In genomic region chr1:90835661-90836344, GRCh38 we compare ENCODE assay signal across 10 cellular contexts.
A peak's percentile ranks its signal among the peaks of the same experiment; 100 is the strongest.
DNase-seq lines count a peak whose midpoint lies in the region; ATAC-seq and TF ChIP-seq lines count a peak whose summit lies in the region.
"Had no signal": no experiment of that assay in that cellular context is flagged by ENCODE, and none has a peak within 500 bp of the region (broad histone marks: within the 10 kb centered on the region; RNA-seq: fewer than 3 reads in every experiment).

No MANE protein-coding gene starts in this region.

- DNase-seq in activated naive CD8-positive, alpha-beta T cell treated with anti-CD3 and anti-CD28 coated beads, Interleukin-2, amount 50 U/mL, for 24 hours: no peak
- DNase-seq in heart right ventricle (peak; percentile 11 to 20), nephron progenitor cell (peak; percentile 40), NCI-H82 (lab: John Stamatoyannopoulos, UW) (no peak)
- DNase-seq: hippocampal formation had no signal

- peaks cover 6 to 100% (median 74%) of the 10 kb centered on the region in 7 donors for H3K27me3 ChIP-seq in heart right ventricle

- peak overlapping the region; percentile 52 for H3K4me3 Mint-ChIP-seq in activated naive CD8-positive, alpha-beta T cell
- no peak overlapping the region for H3K4me3 Mint-ChIP-seq in activated naive CD8-positive, alpha-beta T cell treated with anti-CD3 and anti-CD28 coated beads, Interleukin-2, amount 50 U/mL, for 24 hours
- H3K4me3 Mint-ChIP-seq in nephron progenitor cell: no peak overlapping the region

- no peaks in the 10 kb centered on the region for H3K36me3 Mint-ChIP-seq in activated naive CD8-positive, alpha-beta T cell
- peaks cover 6% of the 10 kb centered on the region for H3K36me3 Mint-ChIP-seq in activated naive CD8-positive, alpha-beta T cell treated with anti-CD3 and anti-CD28 coated beads, Interleukin-2, amount 50 U/mL, for 24 hours (ENCODE audit: low read depth)
- H3K36me3 Mint-ChIP-seq in nephron progenitor cell (ENCODE audit: low read depth): no peaks in the 10 kb centered on the region

- no peaks in the 10 kb centered on the region for H3K9me3 Mint-ChIP-seq in activated naive CD8-positive, alpha-beta T cell (ENCODE audit: low read depth)
- H3K9me3 Mint-ChIP-seq in activated naive CD8-positive, alpha-beta T cell treated with anti-CD3 and anti-CD28 coated beads, Interleukin-2, amount 50 U/mL, for 24 hours: no peaks in the 10 kb centered on the region
- no peaks in the 10 kb centered on the region for H3K9me3 Mint-ChIP-seq in nephron progenitor cell

- no peak overlapping the region for H3K27ac Mint-ChIP-seq in activated naive CD8-positive, alpha-beta T cell
- H3K27ac Mint-ChIP-seq in activated naive CD8-positive, alpha-beta T cell treated with anti-CD3 and anti-CD28 coated beads, Interleukin-2, amount 50 U/mL, for 24 hours: no peak overlapping the region
- H3K27ac Mint-ChIP-seq in nephron progenitor cell: no peak overlapping the region

- TF ChIP-seq CTCF in heart right ventricle (IDR thresholded peaks at IDR 0.05) (no peak), nephron progenitor cell (IDR thresholded peaks at IDR 0.05) (no peak)

- H3K27me3 Mint-ChIP-seq in activated naive CD8-positive, alpha-beta T cell: peaks cover 71% of the 10 kb centered on the region
- H3K27me3 Mint-ChIP-seq in activated naive CD8-positive, alpha-beta T cell treated with anti-CD3 and anti-CD28 coated beads, Interleukin-2, amount 50 U/mL, for 24 hours: peaks cover 94% of the 10 kb centered on the region
- H3K27me3 Mint-ChIP-seq in nephron progenitor cell (ENCODE audit: low read depth, poor library complexity): peaks cover 100% of the 10 kb centered on the region

- no peak for ATAC-seq in activated naive CD8-positive, alpha-beta T cell treated with anti-CD3 and anti-CD28 coated beads, Interleukin-2, amount 50 U/mL, for 24 hours
- ATAC-seq in heart right ventricle (peak; percentile 27 to 70 (median 54)), HG03039 (IDR thresholded peaks at IDR 0.05; ENCODE audit: unreplicated experiment) (no peak), HG02973 (IDR thresholded peaks at IDR 0.05; ENCODE audit: unreplicated experiment) (no peak)
- ATAC-seq: Panc1 had no signal

- H3K27ac ChIP-seq in heart right ventricle (no peak overlapping the region), urinary bladder (ENCODE audit: low read depth) (no peak overlapping the region)

- WGBS in heart right ventricle, 2 donors: 5 to 9% methylated on average over 59 of the region's 59 CpGs
- 8% methylated on average over 59 of the region's 59 CpGs for WGBS in urinary bladder

- peaks cover 8 to 20% (median 17%) of the 10 kb centered on the region in 9 donors for H3K4me1 ChIP-seq in heart right ventricle
- H3K4me1 ChIP-seq in urinary bladder (ENCODE audit: insufficient read depth): peaks cover 3% of the 10 kb centered on the region

- H3K36me3 ChIP-seq in heart right ventricle (no peaks in the 10 kb centered on the region), urinary bladder (ENCODE audit: insufficient read depth) (no peaks in the 10 kb centered on the region)

- H3K9me3 ChIP-seq in heart right ventricle: no peaks in the 10 kb centered on the region

- intact Hi-C loops in heart right ventricle (cut with DNase I): no loop called here

- H3K4me3 ChIP-seq in heart right ventricle (peak overlapping the region; percentile 26 to 57 (median 48)), urinary bladder (ENCODE audit: low read depth, low read length) (peak overlapping the region; percentile 24)

- H3K4me1 Mint-ChIP-seq in activated naive CD8-positive, alpha-beta T cell (ENCODE audit: low read depth): peaks cover 28% of the 10 kb centered on the region
- peaks cover 18% of the 10 kb centered on the region for H3K4me1 Mint-ChIP-seq in activated naive CD8-positive, alpha-beta T cell treated with anti-CD3 and anti-CD28 coated beads, Interleukin-2, amount 50 U/mL, for 24 hours
- peaks cover 44% of the 10 kb centered on the region for H3K4me1 Mint-ChIP-seq in nephron progenitor cell

Comparison
In these comparisons a context has a peak if more than half of its experiments do, and no peak if none do; other contexts are left out.
1. ATAC-seq: peak in heart right ventricle (8 of 8); none in activated naive CD8-positive, alpha-beta T cell treated with anti-CD3 and anti-CD28 coated beads, Interleukin-2, amount 50 U/mL, for 24 hours (single experiment), HG03039 (single experiment) and HG02973 (single experiment).
2. DNase-seq: peak in heart right ventricle (2 of 2) and nephron progenitor cell (single experiment); none in activated naive CD8-positive, alpha-beta T cell treated with anti-CD3 and anti-CD28 coated beads, Interleukin-2, amount 50 U/mL, for 24 hours (single experiment) and NCI-H82 (single experiment).